In the genomic region with DNA sequence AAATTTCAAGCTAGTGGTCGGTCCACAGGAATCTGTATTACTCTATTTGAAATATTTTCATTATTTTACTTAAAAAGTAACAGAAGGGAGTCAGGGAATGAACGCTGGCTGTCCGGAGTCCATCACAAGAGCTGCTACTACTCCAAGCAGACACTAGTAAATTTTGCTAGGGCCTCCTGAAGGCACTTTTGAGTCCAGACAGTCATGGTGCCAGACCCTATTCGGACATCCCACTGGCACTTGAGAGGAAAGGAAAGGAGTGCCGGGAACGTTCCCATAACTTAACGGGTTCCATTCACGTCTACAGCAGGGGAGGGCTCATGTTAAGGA, we compare ENCODE assay signal across 8 cellular contexts. TPM values are rescaled to one million over a fixed set of nuclear protein-coding genes. Genes with fewer than 3 reads are reported as not detected.
DNase-seq lines count a peak whose midpoint lies in the region; ATAC-seq, FAIRE-seq and TF ChIP-seq lines count a peak whose summit lies in the region.

No MANE protein-coding gene starts in this region.

- FAIRE-seq in frontal cortex (lab: Jason Lieb, UNC): no peak

- 26% methylated on average over 4 of the region's 8 CpGs for WGBS in right lobe of liver (ENCODE audit: insufficient coverage, low coverage, low lambda C conversion rate, missing lambda C conversion rate)

- ATAC-seq in CD8-positive, alpha-beta T cell: no peak
- ATAC-seq in HG02759 (IDR thresholded peaks at IDR 0.05; ENCODE audit: unreplicated experiment) (peak; percentile 3), right lobe of liver (peak in 1 of 4 donors; percentile 2), upper lobe of right lung (no peak)
- ATAC-seq in activated naive CD8-positive, alpha-beta T cell treated with anti-CD3 and anti-CD28 coated beads, Interleukin-2, amount 10 ng/mL, durations not matched to agents 7 days and 5 days (ENCODE audit: low read depth): no peak

- DNase-seq in CD8-positive, alpha-beta T cell: no peak
- DNase-seq in activated naive CD8-positive, alpha-beta T cell treated with anti-CD3 and anti-CD28 coated beads, Interleukin-2, amount 10 ng/mL, durations not matched to agents 7 days and 5 days: no peak
- no peak for DNase-seq in right lobe of liver
- no peak for DNase-seq in upper lobe of right lung
- DNase-seq in COLO668 (lab: John Stamatoyannopoulos, UW; ENCODE audit: unreplicated experiment): no peak
- DNase-seq in frontal cortex (ENCODE audit: low spot score in 2 of 2): no peak
- DNase-seq in EL: no peak

- H3K9me3 ChIP-seq in CD8-positive, alpha-beta T cell (ENCODE audit: low read length): no peaks in the 10 kb centered on the region
- H3K9me3 ChIP-seq in right lobe of liver (no peaks in the 10 kb centered on the region), upper lobe of right lung (no peaks in the 10 kb centered on the region)

- H3K27ac Mint-ChIP-seq in CD8-positive, alpha-beta T cell: peak overlapping the region; percentile 96
- H3K27ac Mint-ChIP-seq in activated naive CD8-positive, alpha-beta T cell treated with anti-CD3 and anti-CD28 coated beads, Interleukin-2, amount 10 ng/mL, durations not matched to agents 7 days and 5 days: peak overlapping the region; percentile 96

- H3K9me3 Mint-ChIP-seq in CD8-positive, alpha-beta T cell: no peaks in the 10 kb centered on the region
- no peaks in the 10 kb centered on the region for H3K9me3 Mint-ChIP-seq in activated naive CD8-positive, alpha-beta T cell treated with anti-CD3 and anti-CD28 coated beads, Interleukin-2, amount 10 ng/mL, durations not matched to agents 7 days and 5 days

- intact Hi-C loops in CD8-positive, alpha-beta T cell (cut with DNase I, micrococcal nuclease): loop anchor here (1.0 to 5.0 kb wide), 10 partner anchors 64 to 473 kb away; a partner anchor contains a TSS
- intact Hi-C loops in right lobe of liver (cut with DNase I) (no loop called here), upper lobe of right lung (cut with DNase I) (no loop called here)

- peak overlapping the region; percentile 70 for H3K4me3 ChIP-seq in CD8-positive, alpha-beta T cell (ENCODE audit: low read depth, low read length)
- peak overlapping the region; percentile 71 to 86 (median 82) for H3K4me3 ChIP-seq in right lobe of liver
- H3K4me3 ChIP-seq in upper lobe of right lung: peak overlapping the region; percentile 99

- peak overlapping the region; percentile 89 for H3K27ac ChIP-seq in CD8-positive, alpha-beta T cell (ENCODE audit: low read depth, low read length)
- peak overlapping the region; percentile 80 to 91 (median 87) for H3K27ac ChIP-seq in right lobe of liver
- peak overlapping the region; percentile 87 for H3K27ac ChIP-seq in upper lobe of right lung

- POLR2A ChIA-PET in CD8-positive, alpha-beta T cell (lab: Charles Lee): interaction anchor here (0.6 to 1.7 kb wide), 14 partner anchors 8 to 430 kb away, joined by 3 to 5 read pairs (median 4); a partner anchor contains a TSS
- POLR2A ChIA-PET in activated naive CD8-positive, alpha-beta T cell treated with anti-CD3 and anti-CD28 coated beads, Interleukin-2, amount 10 ng/mL, durations not matched to agents 7 days and 5 days (lab: Charles Lee): interaction anchor here (0.6 to 1.6 kb wide), 11 partner anchors 12 to 464 kb away, joined by 3 to 5 read pairs (median 3); a partner anchor contains a TSS

- H3K4me1 ChIP-seq in CD8-positive, alpha-beta T cell (ENCODE audit: insufficient read depth, low read length): peaks cover 32% of the 10 kb centered on the region
- H3K4me1 ChIP-seq in right lobe of liver (peaks cover 0 to 25% (median 8%) of the 10 kb centered on the region in 4 donors), upper lobe of right lung (peaks cover 22% of the 10 kb centered on the region)

- TF ChIP-seq CTCF in CD8-positive, alpha-beta T cell (IDR thresholded peaks at IDR 0.05): no peak
- TF ChIP-seq CTCF in right lobe of liver (IDR thresholded peaks at IDR 0.05) (no peak), upper lobe of right lung (IDR thresholded peaks at IDR 0.05) (no peak)

- peaks cover 15% of the 10 kb centered on the region for H3K36me3 Mint-ChIP-seq in CD8-positive, alpha-beta T cell
- peaks cover 13% of the 10 kb centered on the region for H3K36me3 Mint-ChIP-seq in activated naive CD8-positive, alpha-beta T cell treated with anti-CD3 and anti-CD28 coated beads, Interleukin-2, amount 10 ng/mL, durations not matched to agents 7 days and 5 days

- H3K4me3 Mint-ChIP-seq in CD8-positive, alpha-beta T cell: peak overlapping the region; percentile 96
- H3K4me3 Mint-ChIP-seq in activated naive CD8-positive, alpha-beta T cell treated with anti-CD3 and anti-CD28 coated beads, Interleukin-2, amount 10 ng/mL, durations not matched to agents 7 days and 5 days: peak overlapping the region; percentile 89

- no peaks in the 10 kb centered on the region for H3K36me3 ChIP-seq in CD8-positive, alpha-beta T cell (ENCODE audit: insufficient read depth, low read length)
- H3K36me3 ChIP-seq in right lobe of liver: no peaks in the 10 kb centered on the region
- peaks cover 11% of the 10 kb centered on the region for H3K36me3 ChIP-seq in upper lobe of right lung

- H3K27me3 Mint-ChIP-seq in CD8-positive, alpha-beta T cell (ENCODE audit: low read depth): no peaks in the 10 kb centered on the region
- no peaks in the 10 kb centered on the region for H3K27me3 Mint-ChIP-seq in activated naive CD8-positive, alpha-beta T cell treated with anti-CD3 and anti-CD28 coated beads, Interleukin-2, amount 10 ng/mL, durations not matched to agents 7 days and 5 days

- peaks cover 49% of the 10 kb centered on the region for H3K4me1 Mint-ChIP-seq in CD8-positive, alpha-beta T cell (ENCODE audit: low read depth)
- peaks cover 44% of the 10 kb centered on the region for H3K4me1 Mint-ChIP-seq in activated naive CD8-positive, alpha-beta T cell treated with anti-CD3 and anti-CD28 coated beads, Interleukin-2, amount 10 ng/mL, durations not matched to agents 7 days and 5 days

- CTCF ChIA-PET in CD8-positive, alpha-beta T cell (lab: Charles Lee): interaction anchor here (3.1 to 4.1 kb wide), 2 partner anchors 11 to 105 kb away, joined by 23 to 28 read pairs; no protein-coding TSS in a partner anchor

- TF ChIP-seq POLR2A in right lobe of liver (IDR thresholded peaks at IDR 0.05): no peak

- H3K27me3 ChIP-seq in CD8-positive, alpha-beta T cell (ENCODE audit: insufficient read depth, low read length): no peaks in the 10 kb centered on the region
- H3K27me3 ChIP-seq in right lobe of liver (no peaks in the 10 kb centered on the region), upper lobe of right lung (no peaks in the 10 kb centered on the region)

RNA-seq across cellular contexts. Expression of a gene that starts 0.6 kb away (rescaled TPM):
- total RNA-seq in CD8-positive, alpha-beta T cell: 10 to 100 TPM; 37.1 to 41.4 TPM
- total RNA-seq in activated naive CD8-positive, alpha-beta T cell treated with anti-CD3 and anti-CD28 coated beads, Interleukin-2, amount 10 ng/mL, durations not matched to agents 7 days and 5 days: 10 to 100 TPM; 26.0 to 30.0 TPM
- total RNA-seq in right lobe of liver (10 to 100 TPM in 2 of 6 experiments, 1 to 10 TPM in 4; 5.8 to 11.4 (median 6.8) TPM), upper lobe of right lung (11.9 TPM), frontal cortex (13.5 TPM)

Comparison
In these comparisons a context has a peak if more than half of its experiments do, and no peak if none do; other contexts are left out.
1. intact Hi-C loops: an anchor here in CD8-positive, alpha-beta T cell (1.0 to 5.0 kb wide); none called in right lobe of liver and upper lobe of right lung.